In genomic region chr15:78213425-78213750, GRCh38 we compare ENCODE assay signal across 15 cellular contexts. TPM values are rescaled to one million over a fixed set of nuclear protein-coding genes. Genes with fewer than 3 reads are reported as not detected.
"Had no signal": no experiment of that assay in that cellular context is flagged by ENCODE, and none has a peak within 500 bp of the region (broad histone marks: within the 10 kb centered on the region; RNA-seq: fewer than 3 reads in every experiment).

No MANE protein-coding gene starts in this region.

- H3K27me3 ChIP-seq: thyroid gland had no signal

- DNase-seq: activated CD4-positive, alpha-beta T cell treated with anti-CD3 and anti-CD28 coated beads, Interleukin-2, amount 50 U/mL, for 1 hour; activated effector memory CD4-positive, alpha-beta T cell treated with Interleukin-2 at 50 U/mL for 16 hours; activated T-cell treated with anti-CD3 and anti-CD28 coated beads, Interleukin-2, amount 50 U/mL, for 24 hours; amniotic stem cell; cerebellar nuclear complex; foreskin keratinocyte; left ventricle myocardium inferior; mesendoderm; stimulated activated CD4-positive, alpha-beta T cell treated with anti-CD3 and anti-CD28 coated beads, Interleukin-4, amount 100 ng/mL, for 4 hours; stimulated activated naive CD8-positive, alpha-beta T cell treated with anti-CD3 and anti-CD28 coated beads, Interleukin-15, amount 100 ng/mL, for 72 hours; T-helper 17 cell; thyroid gland had no signal

- H3K4me3 ChIP-seq: left ventricle myocardium inferior, thyroid gland had no signal

- H3K9me3 ChIP-seq: left ventricle myocardium inferior, thyroid gland had no signal

- H3K36me3 ChIP-seq: left ventricle myocardium inferior, thyroid gland had no signal

- H3K27ac ChIP-seq: foreskin keratinocyte, thyroid gland had no signal

- ATAC-seq: activated naive CD4-positive, alpha-beta T cell treated with anti-CD3 and anti-CD28 coated beads, Interleukin-2, amount 50 U/mL, for 72 hours; stimulated activated naive CD8-positive, alpha-beta T cell treated with anti-CD3 and anti-CD28 coated beads, Interleukin-15, amount 100 ng/mL, for 72 hours; T-helper 17 cell had no signal

RNA-seq across cellular contexts. Expression of gene ACSBG1, which starts 21.0 kb away (rescaled TPM):
- total RNA-seq: activated naive CD4-positive, alpha-beta T cell treated with anti-CD3 and anti-CD28 coated beads, Interleukin-2, amount 50 U/mL, for 72 hours; foreskin keratinocyte; osteocyte; pulmonary artery endothelial cell; thyroid gland had no signal

RNA-seq across cellular contexts. Expression of gene DNAJA4, which starts 51.0 kb away (rescaled TPM):
- total RNA-seq: osteocyte had no signal
